ENCODE assay signal across 6 cellular contexts in genomic region chr9:41119719-41120118, GRCh38. TPM values are rescaled to one million over a fixed set of nuclear protein-coding genes. Genes with fewer than 3 reads are reported as not detected.
"Had no signal": no experiment of that assay in that cellular context is flagged by ENCODE, and none has a peak within 500 bp of the region (broad histone marks: within the 10 kb centered on the region; RNA-seq: fewer than 3 reads in every experiment).

No MANE protein-coding gene starts in this region.

RNA-seq across cellular contexts. Expression of gene FOXD4L6, which starts 8.8 kb away (rescaled TPM):
- total RNA-seq: LHCN-M2, PC-9, Right ventricle myocardium superior, RPMI7951, SJSA1 had no signal
- polyA plus RNA-seq: SK-N-SH had no signal
